In the genomic region with DNA sequence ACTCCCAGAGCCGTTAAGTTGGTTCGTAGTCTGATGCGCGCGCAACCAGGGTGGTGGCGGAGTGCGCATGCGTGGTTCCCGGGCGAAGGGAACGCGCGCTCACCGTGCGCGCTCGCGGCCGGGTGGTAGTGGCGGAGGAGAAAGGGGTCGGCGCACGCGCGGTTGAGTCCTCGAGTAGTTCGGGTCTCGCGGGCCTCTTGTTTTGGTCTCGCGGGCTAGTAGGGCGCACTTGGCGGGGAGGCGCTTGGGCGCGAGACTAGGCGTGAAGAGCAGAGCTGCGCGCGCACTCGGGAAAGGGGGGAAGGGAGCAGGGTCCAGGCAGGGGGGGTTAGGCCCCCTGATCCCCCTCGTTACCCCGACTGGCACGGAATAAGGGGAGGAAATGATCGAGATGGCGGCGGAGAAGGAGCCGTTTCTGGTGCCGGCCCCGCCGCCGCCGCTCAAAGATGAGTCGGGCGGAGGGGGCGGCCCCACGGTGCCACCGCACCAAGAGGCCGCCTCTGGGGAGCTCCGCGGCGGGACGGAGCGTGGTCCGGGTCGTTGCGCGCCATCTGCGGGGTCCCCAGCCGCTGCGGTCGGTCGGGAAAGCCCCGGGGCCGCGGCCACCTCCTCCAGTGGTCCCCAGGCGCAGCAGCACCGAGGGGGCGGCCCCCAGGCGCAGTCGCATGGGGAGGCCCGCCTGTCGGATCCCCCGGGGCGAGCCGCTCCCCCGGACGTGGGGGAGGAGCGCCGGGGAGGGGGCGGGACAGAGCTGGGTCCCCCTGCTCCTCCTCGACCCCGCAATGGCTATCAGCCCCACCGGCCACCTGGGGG, we compare ENCODE assay signal across 8 cellular contexts. TPM values are rescaled to one million over a fixed set of nuclear protein-coding genes. Genes with fewer than 3 reads are reported as not detected.
DNase-seq lines count a peak whose midpoint lies in the region; ATAC-seq and TF ChIP-seq lines count a peak whose summit lies in the region.

A gene with protein sequence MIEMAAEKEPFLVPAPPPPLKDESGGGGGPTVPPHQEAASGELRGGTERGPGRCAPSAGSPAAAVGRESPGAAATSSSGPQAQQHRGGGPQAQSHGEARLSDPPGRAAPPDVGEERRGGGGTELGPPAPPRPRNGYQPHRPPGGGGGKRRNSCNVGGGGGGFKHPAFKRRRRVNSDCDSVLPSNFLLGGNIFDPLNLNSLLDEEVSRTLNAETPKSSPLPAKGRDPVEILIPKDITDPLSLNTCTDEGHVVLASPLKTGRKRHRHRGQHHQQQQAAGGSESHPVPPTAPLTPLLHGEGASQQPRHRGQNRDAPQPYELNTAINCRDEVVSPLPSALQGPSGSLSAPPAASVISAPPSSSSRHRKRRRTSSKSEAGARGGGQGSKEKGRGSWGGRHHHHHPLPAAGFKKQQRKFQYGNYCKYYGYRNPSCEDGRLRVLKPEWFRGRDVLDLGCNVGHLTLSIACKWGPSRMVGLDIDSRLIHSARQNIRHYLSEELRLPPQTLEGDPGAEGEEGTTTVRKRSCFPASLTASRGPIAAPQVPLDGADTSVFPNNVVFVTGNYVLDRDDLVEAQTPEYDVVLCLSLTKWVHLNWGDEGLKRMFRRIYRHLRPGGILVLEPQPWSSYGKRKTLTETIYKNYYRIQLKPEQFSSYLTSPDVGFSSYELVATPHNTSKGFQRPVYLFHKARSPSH (plus strand): TSS at position 195 of the 813 bp plus-strand sequence. CDS start 188 bp downstream, at position 383.

- no peaks in the 10 kb centered on the region for H3K4me1 ChIP-seq in BE2C

- peak within 1 kb of the TSS; percentile 81 for H3K4me3 ChIP-seq in BE2C (ENCODE audit: low read depth, low read length)
- peak within 1 kb of the TSS; percentile 80 for H3K4me3 ChIP-seq in coronary artery

- TF ChIP-seq CTCF in BE2C (IDR thresholded peaks at IDR 0.05; ENCODE audit: low read depth, low read length) (no peak), coronary artery (IDR thresholded peaks at IDR 0.05) (no peak)

- no peaks in the 10 kb centered on the region for H3K9me3 ChIP-seq in BE2C

- peak; percentile 40 for ATAC-seq in GM19328 (IDR thresholded peaks at IDR 0.05; ENCODE audit: unreplicated experiment)
- ATAC-seq in HG03520 (IDR thresholded peaks at IDR 0.05; ENCODE audit: unreplicated experiment): peak; percentile 32

- DNase-seq in BE2C (peak; percentile 99), NCI-H748 (lab: John Stamatoyannopoulos, UW; ENCODE audit: unreplicated experiment) (peak; percentile 98), coronary artery (ENCODE audit: low spot score) (peak; percentile 97), left kidney (ENCODE audit: low read depth, low spot score) (peak; percentile 99)
- peak; percentile 97 for DNase-seq in activated CD4-positive, alpha-beta T cell treated with anti-CD3 and anti-CD28 coated beads, Interleukin-2, amount 50 U/mL, for 1 hour
- DNase-seq in stimulated activated CD4-positive, alpha-beta T cell treated with anti-CD3 and anti-CD28 coated beads, Interleukin-1b, Interleukin-23, amount 100 ng/mL, for 4 hours (ENCODE audit: low read depth in 2 of 2): peak; percentile 97 to 98

- H3K27me3 ChIP-seq in BE2C: no peaks in the 10 kb centered on the region

- H3K27ac ChIP-seq in coronary artery: peak within 1 kb of the TSS; percentile 99 to 100

- H3K36me3 ChIP-seq in BE2C: peaks cover 37% of the 10 kb centered on the region

RNA-seq across cellular contexts. Expression of the gene that starts here (rescaled TPM):
- polyA plus RNA-seq in BE2C (2012; ENCODE audit: insufficient read depth, insufficient read length, low read depth): 78.8 TPM

Comparison
In these comparisons a context has a peak if more than half of its experiments do, and no peak if none do; other contexts are left out.
1. Peak in every context shown above with its lines: DNase-seq, ATAC-seq, H3K4me3 ChIP-seq and H3K27ac ChIP-seq.